In the genomic region with DNA sequence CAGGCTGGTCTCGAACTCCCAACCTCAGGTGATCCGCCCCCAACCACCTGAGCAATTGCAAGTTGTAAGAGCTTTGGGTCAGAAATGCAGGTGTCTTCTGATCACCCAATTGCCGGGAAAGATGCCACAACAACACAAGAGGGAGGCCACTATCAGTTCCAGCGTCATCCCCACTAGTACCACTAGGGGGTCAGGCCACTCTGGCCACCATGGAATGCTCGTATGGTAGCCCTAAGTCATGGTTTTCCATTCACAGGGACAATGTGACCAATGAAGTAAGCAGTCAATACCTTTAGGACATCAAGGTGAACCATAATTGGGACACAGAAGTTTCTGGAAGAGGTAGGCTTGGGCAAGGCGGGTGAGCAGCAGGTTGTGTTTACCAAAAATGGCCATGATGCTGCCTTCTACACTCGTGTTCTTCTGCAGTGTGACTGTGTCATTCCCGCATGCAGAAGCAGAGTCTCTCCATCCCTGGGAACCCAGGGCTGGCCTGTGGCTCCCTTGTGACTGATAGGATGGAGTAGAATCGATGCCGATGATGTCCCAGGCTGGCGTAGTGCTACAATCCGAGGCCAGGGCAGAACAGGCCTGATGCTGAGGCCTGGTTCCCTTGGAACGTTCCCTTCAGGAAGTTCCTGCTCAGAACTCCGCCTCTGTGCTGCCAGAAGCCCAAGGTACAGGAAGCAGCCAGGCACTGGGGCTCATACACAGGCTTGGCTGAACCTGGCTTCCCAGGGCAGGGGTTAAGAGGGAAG, we compare ENCODE assay signal across 11 cellular contexts. TPM values are rescaled to one million over a fixed set of nuclear protein-coding genes. Genes with fewer than 3 reads are reported as not detected.
DNase-seq lines count a peak whose midpoint lies in the region; ATAC-seq and TF ChIP-seq lines count a peak whose summit lies in the region.
"Had no signal": no experiment of that assay in that cellular context is flagged by ENCODE, and none has a peak within 500 bp of the region (broad histone marks: within the 10 kb centered on the region; RNA-seq: fewer than 3 reads in every experiment).

No MANE protein-coding gene starts in this region.

- TF ChIP-seq RAD21 in HCT116 (IDR thresholded peaks at IDR 0.05; ENCODE audit: low read depth): 0 out of 2 replicates have a peak, but pooled peaks have one; percentile 23

- WGBS in mesendoderm (ENCODE audit: extremely low coverage, insufficient coverage, low lambda C conversion rate): no CpG with 5 or more reads among the region's 14 CpGs

- RAD21 ChIA-PET in HCT116 (lab: Charles Lee; ENCODE audit: low non-redundant PET in 1 of 2, low total read pairs in 2 of 2, uncharacterized antibody in 2 of 2, unreplicated experiment in 2 of 2): no interaction called here

- CTCF ChIA-PET in HCT116 (lab: Charles Lee): interaction anchor here (0.7 kb wide), 1 partner anchor 38 kb away, joined by 4 read pairs; no protein-coding TSS in a partner anchor

- no peak overlapping the region for H3K4me2 ChIP-seq in HCT116 (ENCODE audit: low read length)
- H3K4me2 ChIP-seq in mesendoderm (ENCODE audit: low read length): no peak overlapping the region

- H3K36me3 ChIP-seq in HCT116 (ENCODE audit: control insufficient read depth in 1 of 2, insufficient read depth in 2 of 2, low read length in 2 of 2) (no peaks in the 10 kb centered on the region), mesendoderm (ENCODE audit: control insufficient read depth, insufficient read depth, low read length) (no peaks in the 10 kb centered on the region)

- H3K9me2 ChIP-seq in HCT116 (ENCODE audit: insufficient read depth): no peaks in the 10 kb centered on the region

- H3K4me3 ChIP-seq in HCT116 (replicated peaks in 1 of 2; ENCODE audit: low read depth in 1 of 2, low read length in 2 of 2) (no peak overlapping the region), astrocyte of the spinal cord (ENCODE audit: low read depth, low read length) (no peak overlapping the region), mesendoderm (ENCODE audit: low read length) (no peak overlapping the region)

- H3K79me2 ChIP-seq in HCT116 (ENCODE audit: insufficient read depth, low read length): no peaks in the 10 kb centered on the region
- H3K79me2 ChIP-seq in mesendoderm (ENCODE audit: control insufficient read depth, insufficient read depth, low read length): no peaks in the 10 kb centered on the region

- no peak overlapping the region for H3K9ac ChIP-seq in HCT116 (ENCODE audit: low read length)
- H3K9ac ChIP-seq in mesendoderm (ENCODE audit: low read length): no peak overlapping the region

- no peak overlapping the region for H4K5ac ChIP-seq in mesendoderm (ENCODE audit: low read length)

- peak; percentile 88 for ATAC-seq in HCT116
- ATAC-seq in left colon: no peak
- ATAC-seq in HG02840 (IDR thresholded peaks at IDR 0.05; ENCODE audit: low FRiP score, unreplicated experiment): no peak

- in situ Hi-C loops in astrocyte of the spinal cord (cut with HindIII; ENCODE audit: low sequenced_read_pairs): no loop called here

- H3K27me3 ChIP-seq in HCT116 (ENCODE audit: insufficient read depth, low read length) (no peaks in the 10 kb centered on the region), mesendoderm (ENCODE audit: insufficient read depth, low read length, poor library complexity) (no peaks in the 10 kb centered on the region)

- H3K27ac ChIP-seq in HCT116 (ENCODE audit: low read depth, low read length) (no peak overlapping the region), mesendoderm (ENCODE audit: low read depth, low read length) (no peak overlapping the region)

- H2BK15ac ChIP-seq in mesendoderm (replicated peaks; ENCODE audit: low read depth): no peak overlapping the region

- no peak overlapping the region for H2BK5ac ChIP-seq in mesendoderm (ENCODE audit: low read length)

- DNase-seq in DMS53 (lab: John Stamatoyannopoulos, UW): peak; percentile 30
- DNase-seq in DMS53 treated with DMSO at 0.1 percent for 48 hours (lab: John Stamatoyannopoulos, UW; ENCODE audit: unreplicated experiment): no peak
- peak; percentile 27 for DNase-seq in HCT116 (ENCODE audit: low read depth, low spot score)
- DNase-seq in astrocyte of the spinal cord (ENCODE audit: low read depth, low spot score): no peak
- peak; percentile 62 for DNase-seq in mesendoderm
- DNase-seq in left colon: no peak
- DNase-seq in NCI-H1048 (lab: John Stamatoyannopoulos, UW): no peak
- DNase-seq: activated effector memory CD4-positive, alpha-beta T cell treated with anti-CD3 and anti-CD28 coated beads, Interleukin-2, amount 50 U/mL, for 16 hours; NCI-H2029 had no signal

- H4K8ac ChIP-seq in mesendoderm (ENCODE audit: low read depth, low read length): no peak overlapping the region

- H3K4ac ChIP-seq in mesendoderm (ENCODE audit: low read depth, low read length): no peak overlapping the region

- H3K79me1 ChIP-seq in mesendoderm (ENCODE audit: low read length): no peaks in the 10 kb centered on the region

- TF ChIP-seq CTCF in HCT116 (IDR thresholded peaks at IDR 0.05 in 2 of 3, conservative IDR thresholded peaks at IDR 0.05 in 1 of 3; ENCODE audit: borderline replicate concordance in 1 of 3, insufficient read depth in 1 of 3, low read depth in 2 of 3, low read length in 2 of 3): peak in 2 of 3 experiments; percentile 65 to 77; a peak in 4 of 6 replicates
- peak; percentile 51 for TF ChIP-seq CTCF in astrocyte of the spinal cord (IDR thresholded peaks at IDR 0.05; ENCODE audit: low read depth, low read length)

- TF ChIP-seq POLR2A in HCT116 (IDR thresholded peaks at IDR 0.05; ENCODE audit: borderline replicate concordance, extremely low read depth, insufficient read depth, insufficient read length): no peak

- H2AK5ac ChIP-seq in mesendoderm (ENCODE audit: low read length): no peak overlapping the region

- BruUV-seq in HCT116 (replicated peaks; lab: Mats Ljungman, UMichigan): no TSS peak

- no peak overlapping the region for H2BK120ac ChIP-seq in mesendoderm (ENCODE audit: low read depth, low read length)

- H3K9me3 ChIP-seq in HCT116 (ENCODE audit: control insufficient read depth in 1 of 2, insufficient read depth in 1 of 2, low read depth in 1 of 2, low read length in 2 of 2): peaks cover 0 to 11% of the 10 kb centered on the region in 2 experiments; a peak in 1 of 4 replicates

- no peak overlapping the region for H3K56ac ChIP-seq in mesendoderm (ENCODE audit: low read length)

- no peak overlapping the region for H3K23ac ChIP-seq in mesendoderm (ENCODE audit: low read length)

- H4K20me1 ChIP-seq in HCT116 (ENCODE audit: insufficient read depth): no peaks in the 10 kb centered on the region

- POLR2A ChIA-PET in HCT116 (lab: Charles Lee): no interaction called here

- intact Hi-C loops in HCT116 (cut with micrococcal nuclease): no loop called here
- intact Hi-C loops in left colon (cut with DNase I, micrococcal nuclease): no loop called here

- H3K4me1 ChIP-seq in HCT116 (ENCODE audit: control insufficient read depth in 1 of 2, insufficient read depth in 2 of 2, low read length in 2 of 2) (peaks cover 0 to 20% of the 10 kb centered on the region in 2 experiments; a peak in 2 of 4 replicates), mesendoderm (ENCODE audit: control insufficient read depth, low read depth, low read length) (no peaks in the 10 kb centered on the region)

- peak overlapping the region; percentile 22 for H2AFZ ChIP-seq in HCT116 (ENCODE audit: low read depth, low read length, poor library complexity, severe bottlenecking)

- no peak overlapping the region for H3K18ac ChIP-seq in mesendoderm (ENCODE audit: low read length)

TF ChIP-seq in HCT116, 20 proteins besides CTCF, POLR2A, EP300 and RAD21:
- TF ChIP-seq, protein P1, sequence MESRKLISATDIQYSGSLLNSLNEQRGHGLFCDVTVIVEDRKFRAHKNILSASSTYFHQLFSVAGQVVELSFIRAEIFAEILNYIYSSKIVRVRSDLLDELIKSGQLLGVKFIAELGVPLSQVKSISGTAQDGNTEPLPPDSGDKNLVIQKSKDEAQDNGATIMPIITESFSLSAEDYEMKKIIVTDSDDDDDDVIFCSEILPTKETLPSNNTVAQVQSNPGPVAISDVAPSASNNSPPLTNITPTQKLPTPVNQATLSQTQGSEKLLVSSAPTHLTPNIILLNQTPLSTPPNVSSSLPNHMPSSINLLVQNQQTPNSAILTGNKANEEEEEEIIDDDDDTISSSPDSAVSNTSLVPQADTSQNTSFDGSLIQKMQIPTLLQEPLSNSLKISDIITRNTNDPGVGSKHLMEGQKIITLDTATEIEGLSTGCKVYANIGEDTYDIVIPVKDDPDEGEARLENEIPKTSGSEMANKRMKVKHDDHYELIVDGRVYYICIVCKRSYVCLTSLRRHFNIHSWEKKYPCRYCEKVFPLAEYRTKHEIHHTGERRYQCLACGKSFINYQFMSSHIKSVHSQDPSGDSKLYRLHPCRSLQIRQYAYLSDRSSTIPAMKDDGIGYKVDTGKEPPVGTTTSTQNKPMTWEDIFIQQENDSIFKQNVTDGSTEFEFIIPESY (IDR thresholded peaks at IDR 0.05; ENCODE audit: extremely low read depth, insufficient replicate concordance, low read length): no peak
- no peak for TF ChIP-seq FOSL1 (IDR thresholded peaks at IDR 0.05; ENCODE audit: low read depth)
- TF ChIP-seq SIN3A (IDR thresholded peaks at IDR 0.05; ENCODE audit: low read depth): no peak
- TF ChIP-seq JUND (IDR thresholded peaks at IDR 0.05): no peak
- TF ChIP-seq, protein P2, sequence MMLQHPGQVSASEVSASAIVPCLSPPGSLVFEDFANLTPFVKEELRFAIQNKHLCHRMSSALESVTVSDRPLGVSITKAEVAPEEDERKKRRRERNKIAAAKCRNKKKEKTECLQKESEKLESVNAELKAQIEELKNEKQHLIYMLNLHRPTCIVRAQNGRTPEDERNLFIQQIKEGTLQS (IDR thresholded peaks at IDR 0.05): no peak
- TF ChIP-seq EZH2phosphoT487 (IDR thresholded peaks at IDR 0.05; ENCODE audit: borderline replicate concordance): no peak
- no peak for TF ChIP-seq ELF1 (IDR thresholded peaks at IDR 0.05; ENCODE audit: borderline replicate concordance, low read depth)
- TF ChIP-seq, protein P3, sequence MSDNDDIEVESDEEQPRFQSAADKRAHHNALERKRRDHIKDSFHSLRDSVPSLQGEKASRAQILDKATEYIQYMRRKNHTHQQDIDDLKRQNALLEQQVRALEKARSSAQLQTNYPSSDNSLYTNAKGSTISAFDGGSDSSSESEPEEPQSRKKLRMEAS (IDR thresholded peaks at IDR 0.05): no peak
- no peak for TF ChIP-seq SP1 (IDR thresholded peaks at IDR 0.05; ENCODE audit: low read depth)
- TF ChIP-seq ZFX (IDR thresholded peaks at IDR 0.05): no peak

RNA-seq across cellular contexts. Expression of a gene that starts 42.2 kb away (rescaled TPM):
- total RNA-seq in HCT116 (2021; ENCODE audit: unreplicated experiment) (10.9 TPM), left colon (1 to 10 TPM in 1 of 2 donors, under 1 TPM in 1; 0.61 to 1.8 TPM)
- 3.8 and 4.5 TPM in 2 replicates for polyA plus RNA-seq in HCT116 (2012)
- polyA plus RNA-seq in mesendoderm (2013, experiment 1 of 2): 4.1 TPM
- polyA plus RNA-seq in mesendoderm (2013, experiment 2 of 2): 4.1 TPM
- polyA plus RNA-seq: neural cell had no signal

Comparison
In these comparisons a context has a peak if more than half of its experiments do, and no peak if none do; other contexts are left out.
1. DNase-seq: peak in DMS53 (single experiment), HCT116 (single experiment) and mesendoderm (single experiment); none in DMS53 treated with DMSO at 0.1 percent for 48 hours (single experiment), astrocyte of the spinal cord (single experiment), left colon (0 of 2) and NCI-H1048 (single experiment).